In genomic region chr19:1421218-1421957, GRCh38 we compare ENCODE assay signal across 1 cellular context.
TF ChIP-seq lines count a peak whose summit lies in the region.

No MANE protein-coding gene starts in this region.

TF ChIP-seq in GM23338, 12 proteins besides CTCF, POLR2A, EP300 and RAD21:
- TF ChIP-seq ETS1 (IDR thresholded peaks at IDR 0.05) = no peak
- TF ChIP-seq STAT1 (IDR thresholded peaks at IDR 0.05; ENCODE audit: unreplicated experiment) = no peak
- TF ChIP-seq POLR2AphosphoS5 (IDR thresholded peaks at IDR 0.05; ENCODE audit: low read depth) = no peak
- no peak for TF ChIP-seq JUNB (IDR thresholded peaks at IDR 0.05; ENCODE audit: unreplicated experiment)
- no peak for TF ChIP-seq ZNF114 (CRISPR knock-in tag; IDR thresholded peaks at IDR 0.05)
- TF ChIP-seq CREB1 (CRISPR knock-in tag; IDR thresholded peaks at IDR 0.05; ENCODE audit: low read depth) = no peak
- TF ChIP-seq EZH2 (IDR thresholded peaks at IDR 0.05; ENCODE audit: low read depth, unreplicated experiment) = no peak
- no peak for TF ChIP-seq REST (IDR thresholded peaks at IDR 0.05; ENCODE audit: unreplicated experiment)
- no peak for TF ChIP-seq EZH2phosphoT487 (IDR thresholded peaks at IDR 0.05; ENCODE audit: unreplicated experiment)
- TF ChIP-seq ZNF462 (CRISPR knock-in tag; IDR thresholded peaks at IDR 0.05) = no peak
- TF ChIP-seq NANOG (IDR thresholded peaks at IDR 0.05; ENCODE audit: borderline replicate concordance) = no peak
- TF ChIP-seq ZNF331 (CRISPR knock-in tag; IDR thresholded peaks at IDR 0.05; ENCODE audit: low read depth) = no peak
